ENCODE assay signal across 8 cellular contexts in the genomic region with DNA sequence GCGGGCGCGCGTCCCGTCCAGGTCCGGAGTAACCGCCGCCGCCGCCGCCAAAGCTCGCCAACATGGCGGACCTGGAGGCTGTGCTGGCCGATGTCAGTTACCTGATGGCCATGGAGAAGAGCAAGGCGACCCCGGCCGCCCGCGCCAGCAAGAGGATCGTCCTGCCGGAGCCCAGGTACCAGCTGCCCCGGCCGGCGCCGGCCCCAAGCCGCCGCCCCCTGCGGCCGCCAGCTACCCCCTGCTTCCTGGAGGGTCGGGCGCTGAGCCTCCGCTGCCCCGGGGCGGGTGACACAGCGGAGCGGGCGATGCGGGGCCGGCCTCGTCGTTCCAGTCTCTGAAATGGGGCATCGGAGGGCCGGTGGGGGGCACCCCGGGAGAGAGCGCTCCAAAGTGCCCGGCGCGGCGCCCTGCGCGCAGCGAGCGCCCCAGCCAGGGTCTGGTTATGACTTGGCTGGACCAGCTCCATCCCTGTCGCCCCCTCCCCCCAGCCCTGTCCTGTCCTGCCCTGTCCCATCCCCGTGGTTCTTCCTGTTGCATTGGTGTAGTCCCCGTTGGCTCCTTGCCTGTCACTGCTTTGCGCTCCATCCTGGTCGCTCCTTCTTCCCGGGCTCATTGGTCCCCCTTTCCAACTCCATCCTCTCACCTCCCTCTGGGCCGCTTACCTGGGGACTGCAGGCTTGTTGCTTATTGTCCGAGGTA. TPM values are rescaled to one million over a fixed set of nuclear protein-coding genes. Genes with fewer than 3 reads are reported as not detected.
A peak's percentile ranks its signal among the peaks of the same experiment; 100 is the strongest.
DNase-seq lines count a peak whose midpoint lies in the region; ATAC-seq, FAIRE-seq and TF ChIP-seq lines count a peak whose summit lies in the region.

No MANE protein-coding gene starts in this region.

- H3K27me3 ChIP-seq in GM12878 (replicated peaks in 1 of 2; ENCODE audit: control insufficient read depth in 2 of 2, insufficient read depth in 2 of 2, low read length in 1 of 2): no peaks in the 10 kb centered on the region

- TF ChIP-seq CTCF in CD14-positive monocyte (IDR thresholded peaks at IDR 0.05): no peak
- no peak for TF ChIP-seq CTCF in GM12878 (IDR thresholded peaks at IDR 0.05 in 2 of 3, conservative IDR thresholded peaks at IDR 0.05 in 1 of 3; ENCODE audit: control insufficient read depth in 2 of 3, extremely low read depth in 1 of 3, insufficient read depth in 1 of 3, low read depth in 3 of 3, low read length in 3 of 3)
- TF ChIP-seq CTCF in kidney (IDR thresholded peaks at IDR 0.05; ENCODE audit: borderline replicate concordance, extremely low read depth, insufficient read depth): no peak

- H3K4me3 ChIP-seq in GM12878 (peak overlapping the region; percentile 94), kidney (ENCODE audit: low read length in 2 of 2) (peak overlapping the region; percentile 31 to 74)

- peaks cover 50% of the 10 kb centered on the region for H3K79me2 ChIP-seq in GM12878 (ENCODE audit: control insufficient read depth, insufficient read depth, low read length)

- CTCF ChIA-PET in GM12878 (lab: Yijun Ruan, JAX): interaction anchor here (1.0 to 8.6 kb wide), 6 partner anchors 21 to 207 kb away, joined by 3 to 89 read pairs (median 22); no protein-coding TSS in a partner anchor

- H3K27me3 Mint-ChIP-seq in CD14-positive monocyte (ENCODE audit: low read depth in 3 of 3): peaks cover 0 to 2% (median 0%) of the 10 kb centered on the region in 3 donors

- peaks cover 69% of the 10 kb centered on the region for H3K4me1 Mint-ChIP-seq in CD14-positive monocyte

- no peak for TF ChIP-seq EP300 in GM12878 (IDR thresholded peaks at IDR 0.05; ENCODE audit: borderline replicate concordance in 1 of 2, control insufficient read depth in 1 of 2, low read depth in 2 of 2, low read length in 2 of 2)

- POLR2A ChIA-PET in GM12878 (lab: Charles Lee): interaction anchor here (0.6 to 2.2 kb wide), 5 partner anchors 12 to 94 kb away, joined by 3 to 7 read pairs (median 4); no protein-coding TSS in a partner anchor

- SMC1A ChIA-PET in GM12878 (lab: Charles Lee; ENCODE audit: uncharacterized antibody, unreplicated experiment): interaction anchor here (1.2 to 12.1 kb wide), 7 partner anchors 11 to 207 kb away, joined by 3 to 170 read pairs (median 18); no protein-coding TSS in a partner anchor

- H3K9me3 Mint-ChIP-seq in CD14-positive monocyte: peaks cover 0 to 3% (median 0%) of the 10 kb centered on the region in 7 donors

- no peak for TF ChIP-seq POLR2A in GM12878 (IDR thresholded peaks at IDR 0.05; ENCODE audit: low read depth, low read length)

- H3K36me3 ChIP-seq in GM12878 (ENCODE audit: control insufficient read depth in 2 of 2, insufficient read depth in 2 of 2, low read length in 1 of 2): no peaks in the 10 kb centered on the region
- H3K36me3 ChIP-seq in kidney (ENCODE audit: control insufficient read depth in 1 of 2, insufficient read depth in 2 of 2, low read length in 2 of 2): no peaks in the 10 kb centered on the region

- peaks cover 25% of the 10 kb centered on the region for H3K4me1 ChIP-seq in GM12878 (ENCODE audit: control insufficient read depth, insufficient read depth, low read length)
- peaks cover 0 to 5% of the 10 kb centered on the region in 2 donors for H3K4me1 ChIP-seq in kidney (ENCODE audit: control insufficient read depth in 1 of 2, insufficient read depth in 1 of 2, low read depth in 1 of 2, low read length in 2 of 2)

- H3K9me3 ChIP-seq in GM12878 (replicated peaks; ENCODE audit: control insufficient read depth, insufficient read depth, low read length) (no peaks in the 10 kb centered on the region), kidney (ENCODE audit: control insufficient read depth in 1 of 2, low read length in 2 of 2) (no peaks in the 10 kb centered on the region)

- H3K27ac Mint-ChIP-seq in CD14-positive monocyte: peak overlapping the region; percentile 94 to 98 (median 97)

- in situ Hi-C loops in GM12878 (cut with MboI): no loop called here

- H3K36me3 Mint-ChIP-seq in CD14-positive monocyte: peaks cover 2 to 7% of the 10 kb centered on the region in 2 donors

- ATAC-seq in GM21737 (IDR thresholded peaks at IDR 0.05; ENCODE audit: unreplicated experiment): peak; percentile 17
- peak; percentile 5 for ATAC-seq in GM12878

- no peak for FAIRE-seq in GM12878 (lab: Jason Lieb, UNC)
- no peak for FAIRE-seq in kidney (lab: Jason Lieb, UNC)
- FAIRE-seq in HTR-8/SVneo (lab: Jason Lieb, UNC): no peak

- H3K27ac ChIP-seq in GM12878 (ENCODE audit: control insufficient read depth, insufficient read depth) (peak overlapping the region; percentile 65), kidney (ENCODE audit: low read depth in 2 of 2, low read length in 2 of 2) (no peak overlapping the region)

- BruUV-seq in GM12878 (replicated peaks; lab: Mats Ljungman, UMichigan): no TSS peak

- H3K4me2 ChIP-seq in GM12878 (ENCODE audit: control insufficient read depth, insufficient read depth): peak overlapping the region; percentile 73; the same call in 1 of the 2 replicates

- intact Hi-C loops in CD14-positive monocyte (cut with micrococcal nuclease): no loop called here
- intact Hi-C loops in GM12878 (cut with micrococcal nuclease; ENCODE audit: unreplicated experiment): loop anchor here (1.0 kb wide), 1 partner anchor 103 kb away; no protein-coding TSS in a partner anchor
- intact Hi-C loops in kidney (cut with DNase I): no loop called here

- DNase-seq in CD14-positive monocyte (ENCODE audit: low spot score) (no peak), NCI-H69 (lab: John Stamatoyannopoulos, UW) (peak; percentile 74), GM12878 (ENCODE audit: low read depth, low spot score) (no peak), kidney (peak; percentile 81), HTR-8/SVneo (ENCODE audit: insufficient read length, low spot score) (no peak), NCI-H226 (no peak)
- DNase-seq in stimulated activated CD8-positive, alpha-beta memory T cell treated with anti-CD3 and anti-CD28 coated beads, Interleukin-12 subunit alpha, Interleukin-12 subunit beta, amount 100 ng/mL, for 4 hours (ENCODE audit: low read depth): peak; percentile 5

- H3K9ac ChIP-seq in GM12878 (ENCODE audit: control insufficient read depth, insufficient read depth, low read length): peak overlapping the region; percentile 81
- H3K9ac ChIP-seq in kidney (ENCODE audit: low read length in 2 of 2): peak overlapping the region in 1 of 2 donors; percentile 34

- RAD21 ChIA-PET in GM12878 (lab: Charles Lee; ENCODE audit: unreplicated experiment): interaction anchor here (0.9 to 14.7 kb wide), 8 partner anchors 21 to 135 kb away, joined by 3 to 202 read pairs (median 4); no protein-coding TSS in a partner anchor

- no peaks in the 10 kb centered on the region for H4K20me1 ChIP-seq in GM12878 (ENCODE audit: control insufficient read depth, insufficient read depth)

- under 1% methylated on average over 49 of the region's 61 CpGs for WGBS in GM12878 (ENCODE audit: insufficient coverage, insufficient replicate concordance, low lambda C conversion rate, missing lambda C conversion rate)

- peak overlapping the region; percentile 65; the same call in 1 of the 2 replicates for H2AFZ ChIP-seq in GM12878 (ENCODE audit: control insufficient read depth, low read depth, low read length)

- TF ChIP-seq RAD21 in GM12878 (IDR thresholded peaks at IDR 0.05; ENCODE audit: insufficient read depth, low read depth, low read length): no peak

- H3K4me3 Mint-ChIP-seq in CD14-positive monocyte: peak overlapping the region; percentile 95 to 99

TF ChIP-seq in GM12878, 131 proteins besides CTCF, POLR2A, EP300 and RAD21 (continues in another document):
- TF ChIP-seq, protein P1, sequence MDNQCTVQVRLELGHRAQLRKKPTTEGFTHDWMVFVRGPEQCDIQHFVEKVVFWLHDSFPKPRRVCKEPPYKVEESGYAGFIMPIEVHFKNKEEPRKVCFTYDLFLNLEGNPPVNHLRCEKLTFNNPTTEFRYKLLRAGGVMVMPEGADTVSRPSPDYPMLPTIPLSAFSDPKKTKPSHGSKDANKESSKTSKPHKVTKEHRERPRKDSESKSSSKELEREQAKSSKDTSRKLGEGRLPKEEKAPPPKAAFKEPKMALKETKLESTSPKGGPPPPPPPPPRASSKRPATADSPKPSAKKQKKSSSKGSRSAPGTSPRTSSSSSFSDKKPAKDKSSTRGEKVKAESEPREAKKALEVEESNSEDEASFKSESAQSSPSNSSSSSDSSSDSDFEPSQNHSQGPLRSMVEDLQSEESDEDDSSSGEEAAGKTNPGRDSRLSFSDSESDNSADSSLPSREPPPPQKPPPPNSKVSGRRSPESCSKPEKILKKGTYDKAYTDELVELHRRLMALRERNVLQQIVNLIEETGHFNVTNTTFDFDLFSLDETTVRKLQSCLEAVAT (IDR thresholded peaks at IDR 0.05): peak; percentile 41; the same call in 1 of the 2 replicates
- TF ChIP-seq ASH2L (IDR thresholded peaks at IDR 0.05; ENCODE audit: borderline replicate concordance, low read depth): peak; percentile 34; the same call in 1 of the 2 replicates
- TF ChIP-seq ZNF217 (IDR thresholded peaks at IDR 0.05): peak; percentile 48; the same call in 1 of the 2 replicates
- no peak for TF ChIP-seq MXI1 (IDR thresholded peaks at IDR 0.05; ENCODE audit: low read depth, low read length)
- TF ChIP-seq SIN3A (IDR thresholded peaks at IDR 0.05; ENCODE audit: low read depth, low read length): 0 out of 2 replicates have a peak, but pooled peaks have one; percentile 62

RNA-seq across cellular contexts. Expression of a gene that starts 0.7 kb away (rescaled TPM):
- 1 to 10 TPM; 8.3 to 9.6 TPM for polyA plus RNA-seq in CD14-positive monocyte
- 74.9 and 76.8 TPM in 2 replicates for total RNA-seq in GM12878 (2013; cell fraction: nucleolus; rRNA removed)
- total RNA-seq in GM12878 (2014; rRNA removed): 14.3 and 16.8 TPM in 2 replicates
- 20.3 and 21.3 TPM in 2 replicates for total RNA-seq in GM12878 (2014; rRNA removed; fragmentation: Illumina TruSeq; extraction: Trizol)
- total RNA-seq in GM12878 (2021): 25.2 and 26.1 TPM in 2 replicates
- 4.5 TPM for polyA plus RNA-seq in GM12878 (2011; ENCODE audit: low read depth)
- 35.1 and 43.9 TPM in 2 replicates for polyA plus RNA-seq in GM12878 (2011; rRNA removed)
- 15.8 and 18.1 TPM in 2 replicates for polyA plus RNA-seq in GM12878 (2011; cell fraction: cytosol; rRNA removed)
- polyA plus RNA-seq in GM12878 (2011; cell fraction: nucleus; rRNA removed): 23.8 and 26.8 TPM in 2 replicates
- polyA plus RNA-seq in GM12878 (2012): 5.9 and 9.7 TPM in 2 replicates
- 20.7 and 25.2 TPM in 2 replicates for polyA plus RNA-seq in GM12878 (2014; fragmentation: Illumina TruSeq; extraction: Trizol)
- polyA plus RNA-seq in GM12878 (2014; fragmentation: Nextera tagmentation; extraction: Ambion mirVana): 1 to 10 TPM; 4.3 to 4.6 TPM
- polyA plus RNA-seq in GM12878 (2014; rRNA removed): 11.6 and 15.2 TPM in 2 replicates
- 1 to 10 TPM; 3.1 to 5.1 TPM for polyA plus RNA-seq in GM12878 (2016; fragmentation: Nextera tagmentation; extraction: Ambion mirVana)
- 34.4 and 41.6 TPM in 2 replicates for polyA minus RNA-seq in GM12878 (2011; rRNA and poly(A)+ RNA removed)
- polyA minus RNA-seq in GM12878 (2011; cell fraction: cytosol; rRNA and poly(A)+ RNA removed): 13.5 and 16.5 TPM in 2 replicates
- 11.6 and 15.6 TPM in 2 replicates for polyA minus RNA-seq in GM12878 (2011; cell fraction: nucleus; rRNA and poly(A)+ RNA removed)
- total RNA-seq in kidney: 11.5 TPM
- 1.6 TPM for polyA plus RNA-seq in kidney (ENCODE audit: insufficient read depth, low read depth, low replicate concordance)

Comparison
In these comparisons a context has a peak if more than half of its experiments do, and no peak if none do; other contexts are left out.
1. DNase-seq: peak in NCI-H69 (single experiment), kidney (single experiment) and stimulated activated CD8-positive, alpha-beta memory T cell treated with anti-CD3 and anti-CD28 coated beads, Interleukin-12 subunit alpha, Interleukin-12 subunit beta, amount 100 ng/mL, for 4 hours (single experiment); none in CD14-positive monocyte (single experiment), GM12878 (single experiment), HTR-8/SVneo (single experiment) and NCI-H226 (single experiment).